7 cellular contexts compared by ENCODE assay signal in genomic region chr4:61820136-61820535, GRCh38.
"Had no signal": no experiment of that assay in that cellular context is flagged by ENCODE, and none has a peak within 500 bp of the region (broad histone marks: within the 10 kb centered on the region; RNA-seq: fewer than 3 reads in every experiment).

No MANE protein-coding gene starts in this region.

- ATAC-seq: GM23338, HepG2 had no signal

- H3K27ac ChIP-seq: HL-60 had no signal

- H3K36me3 Mint-ChIP-seq: IgD-negative memory B cell had no signal

- H3K9me3 Mint-ChIP-seq: H9 had no signal

- H3K4me3 Mint-ChIP-seq: GM23338, H9, HFFc6, IgD-negative memory B cell had no signal

- H2AFZ ChIP-seq: GM23338 had no signal

- H3K4me2 ChIP-seq: GM23338 had no signal

- H3K27ac Mint-ChIP-seq: GM23338, H9, HFFc6, IgD-negative memory B cell had no signal

- H3K4me3 ChIP-seq: GM23338 had no signal

- H3K4me1 Mint-ChIP-seq: IgD-negative memory B cell had no signal

- DNase-seq: H9, HCEC 1CT, HFFc6 had no signal

- H3K27me3 Mint-ChIP-seq: IgD-negative memory B cell had no signal
